Comparison of ENCODE assay signal across 24 cellular contexts in the genomic region with DNA sequence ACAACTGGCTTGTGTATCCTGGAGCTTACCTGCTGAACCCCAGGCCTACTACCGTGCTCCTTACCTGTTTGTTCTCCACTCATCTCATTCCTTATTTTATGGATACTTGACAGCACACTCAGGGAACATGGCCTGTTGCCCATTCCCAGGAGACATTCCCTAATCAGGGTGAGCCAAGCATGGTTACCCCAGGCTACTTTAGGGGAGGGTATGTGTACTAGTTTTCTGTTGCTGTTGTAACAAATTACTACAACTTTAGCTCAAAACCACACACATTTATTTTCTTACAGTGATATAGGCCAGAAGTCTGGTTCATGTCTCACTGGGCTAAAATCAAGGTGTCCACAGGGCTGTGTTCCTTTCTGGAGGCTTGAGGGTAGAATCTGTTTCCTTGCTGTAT.
"Had no signal": no experiment of that assay in that cellular context is flagged by ENCODE, and none has a peak within 500 bp of the region (broad histone marks: within the 10 kb centered on the region; RNA-seq: fewer than 3 reads in every experiment).

No MANE protein-coding gene starts in this region.

- H3K4me2 ChIP-seq: neural progenitor cell, smooth muscle cell had no signal

- H3K27me3 ChIP-seq: adrenal gland, neural progenitor cell, sigmoid colon, stomach, suprapubic skin, transverse colon had no signal

- DNase-seq: activated CD4-positive, alpha-beta T cell treated with anti-CD3 and anti-CD28 coated beads for 1 hour; activated CD4-positive, alpha-beta T cell treated with anti-CD3 and anti-CD28 coated beads, Interleukin-2, amount 50 U/mL, for 1 hour; activated CD8-positive, alpha-beta T cell treated with anti-CD3 and anti-CD28 coated beads, Interleukin-2, amount 10 ng/mL, durations not matched to agents 7 days and 5 days; activated gamma-delta T cell treated with Interleukin-2 at 50 U/mL for 16 hours; adrenal gland; central memory CD4-positive, alpha-beta T cell; effector memory CD4-positive, alpha-beta T cell; foreskin melanocyte; kidney glomerular epithelial cell; left ventricle myocardium inferior; naive thymus-derived CD4-positive, alpha-beta T cell; retina; sigmoid colon; stimulated activated CD4-positive, alpha-beta T cell treated with anti-CD3 and anti-CD28 coated beads, Interleukin-15, amount 100 ng/mL, for 24 hours; stomach; transverse colon had no signal

- H3K4me3 ChIP-seq: adrenal gland, left ventricle myocardium inferior, neural progenitor cell, sigmoid colon, smooth muscle cell, stomach, suprapubic skin, transverse colon had no signal

- H2AFZ ChIP-seq: neural progenitor cell had no signal

- H3K27ac ChIP-seq: adrenal gland, left ventricle myocardium inferior, neural progenitor cell, sigmoid colon, stomach, suprapubic skin, transverse colon had no signal

- ATAC-seq: activated CD8-positive, alpha-beta T cell treated with anti-CD3 and anti-CD28 coated beads, Interleukin-2, amount 10 ng/mL, durations not matched to agents 7 days and 5 days; esophagus mucosa; naive thymus-derived CD4-positive, alpha-beta T cell; stimulated activated memory B cell treated with anti-CD40 and anti-IgM and Interleukin-4, amounts not matched to agents 10 μg/mL and 1 μg/mL and 100 μg/mL, for 72 hours had no signal

- H3K9ac ChIP-seq: neural progenitor cell had no signal

- H3K36me3 ChIP-seq: adrenal gland, left ventricle myocardium inferior, neural progenitor cell, sigmoid colon, stomach, suprapubic skin, transverse colon had no signal

- H3K9me3 ChIP-seq: adrenal gland, left ventricle myocardium inferior, sigmoid colon, stomach, suprapubic skin, transverse colon had no signal

- FAIRE-seq: astrocyte, endothelial cell of umbilical vein, urothelium cell line had no signal
